Comparison of ENCODE assay signal across 20 cellular contexts in the genomic region with DNA sequence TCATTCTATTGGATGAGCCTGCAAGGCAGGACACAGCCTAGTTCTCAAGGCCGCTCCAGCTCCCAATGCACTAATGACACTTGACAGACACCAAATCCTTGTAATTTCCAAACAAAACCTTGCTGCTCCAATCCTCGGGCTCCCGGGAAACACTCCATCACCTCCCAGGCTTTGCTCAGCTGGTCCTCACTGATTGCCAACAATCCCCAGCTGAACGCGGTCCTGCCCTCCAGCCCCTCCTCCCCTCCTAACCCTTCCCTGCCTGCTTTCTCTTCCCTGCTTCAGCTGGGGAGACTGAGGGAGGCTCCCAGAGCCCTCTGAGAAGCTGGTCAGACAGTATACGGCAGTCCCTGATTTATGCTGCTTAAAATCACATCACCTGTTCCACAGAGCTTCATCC.
DNase-seq lines count a peak whose midpoint lies in the region; ATAC-seq and TF ChIP-seq lines count a peak whose summit lies in the region.
"Had no signal": no experiment of that assay in that cellular context is flagged by ENCODE, and none has a peak within 500 bp of the region (broad histone marks: within the 10 kb centered on the region; RNA-seq: fewer than 3 reads in every experiment).

No MANE protein-coding gene starts in this region.

- peaks cover 17% of the 10 kb centered on the region for H3K4me1 ChIP-seq in GM23338 (ENCODE audit: insufficient read depth)
- no peaks in the 10 kb centered on the region for H3K4me1 ChIP-seq in neuronal stem cell (ENCODE audit: control insufficient read depth in 2 of 2, insufficient read depth in 1 of 2, low read depth in 1 of 2, low read length in 2 of 2)
- H3K4me1 ChIP-seq in aorta (ENCODE audit: control insufficient read depth in 1 of 2, insufficient read depth in 2 of 2, low read length in 2 of 2), result no peaks in the 10 kb centered on the region

- H3K27ac Mint-ChIP-seq in GM23338, result no peak overlapping the region
- H3K27ac Mint-ChIP-seq in naive thymus-derived CD8-positive, alpha-beta T cell, result peak overlapping the region in 1 of 10 donors; percentile 19
- H3K27ac Mint-ChIP-seq: activated T-cell treated with anti-CD3 and anti-CD28 coated beads, Interleukin-2, amount 50 U/mL, for 72 hours had no signal

- H3K18ac ChIP-seq in neuronal stem cell (ENCODE audit: low read length), result no peak overlapping the region

- peaks cover 3% of the 10 kb centered on the region; the same call in 1 of the 2 replicates for H3K9me2 ChIP-seq in GM23338 (ENCODE audit: insufficient read depth)

- no peak overlapping the region for H3K27ac ChIP-seq in GM23338 (ENCODE audit: low read depth)
- H3K27ac ChIP-seq in dorsolateral prefrontal cortex, result peak overlapping the region in 50 of 59 donors; percentile 1 to 81 (median 60)
- no peak overlapping the region for H3K27ac ChIP-seq in neuronal stem cell (replicated peaks; ENCODE audit: low read length)
- no peak overlapping the region for H3K27ac ChIP-seq in aorta (ENCODE audit: low read depth in 1 of 2, low read length in 2 of 2)
- H3K27ac ChIP-seq: C4-2B, epithelial cell of prostate had no signal

- H3K79me2 ChIP-seq in GM23338 (replicated peaks; ENCODE audit: insufficient read depth), result no peaks in the 10 kb centered on the region

- H3K4ac ChIP-seq in neuronal stem cell (ENCODE audit: low read length), result no peak overlapping the region

- H3K79me1 ChIP-seq in neuronal stem cell (ENCODE audit: low read depth, low read length), result no peaks in the 10 kb centered on the region

- H3K27me3 Mint-ChIP-seq in GM23338 (ENCODE audit: insufficient read depth, low read depth, poor library complexity), result peaks cover 8% of the 10 kb centered on the region
- H3K27me3 Mint-ChIP-seq in naive thymus-derived CD8-positive, alpha-beta T cell, result peaks cover 3 to 22% (median 5%) of the 10 kb centered on the region in 5 donors

- intact Hi-C loops in dorsolateral prefrontal cortex (cut with DNase I) (no loop called here), aorta (cut with DNase I) (no loop called here)

- no peak overlapping the region for H4K91ac ChIP-seq in neuronal stem cell (ENCODE audit: low read depth, low read length, poor library complexity)

- no peak overlapping the region for H3K4me2 ChIP-seq in GM23338
- H3K4me2 ChIP-seq in neuronal stem cell (ENCODE audit: insufficient read depth, low read length, poor library complexity, severe bottlenecking), result no peak overlapping the region

- no CpG with 5 or more reads among the region's 6 CpGs for WGBS in neuronal stem cell (ENCODE audit: extremely low coverage in 2 of 2, insufficient read length in 2 of 2, insufficient replicate concordance in 1 of 2), 2 donors
- WGBS in aorta, 2 donors, result 8 to 12% methylated on average over 6 of the region's 6 CpGs

- H3K36me3 Mint-ChIP-seq in GM23338 (ENCODE audit: low read depth), result no peaks in the 10 kb centered on the region
- H3K36me3 Mint-ChIP-seq in naive thymus-derived CD8-positive, alpha-beta T cell, result no peaks in the 10 kb centered on the region

- H2AK5ac ChIP-seq in neuronal stem cell (ENCODE audit: low read depth, low read length), result no peak overlapping the region

- H4K20me1 ChIP-seq in GM23338 (replicated peaks; ENCODE audit: insufficient read depth), result no peaks in the 10 kb centered on the region

- H3K23ac ChIP-seq in neuronal stem cell (ENCODE audit: low read depth, low read length, poor library complexity), result no peak overlapping the region

- H3K4me3 ChIP-seq in GM23338, result no peak overlapping the region
- no peak overlapping the region for H3K4me3 ChIP-seq in dorsolateral prefrontal cortex
- no peak overlapping the region for H3K4me3 ChIP-seq in neuronal stem cell (ENCODE audit: low read length in 2 of 2)
- no peak overlapping the region for H3K4me3 ChIP-seq in aorta (ENCODE audit: low read length in 2 of 2)
- H3K4me3 ChIP-seq: ascending aorta had no signal

- H2BK12ac ChIP-seq in neuronal stem cell (ENCODE audit: low read length), result no peak overlapping the region

- no peak overlapping the region for H3K14ac ChIP-seq in neuronal stem cell (ENCODE audit: low read length)

- H3K4me1 Mint-ChIP-seq in GM23338, result peaks cover 47% of the 10 kb centered on the region
- H3K4me1 Mint-ChIP-seq in naive thymus-derived CD8-positive, alpha-beta T cell, result no peaks in the 10 kb centered on the region
- H3K4me1 Mint-ChIP-seq: central memory CD8-positive, alpha-beta T cell had no signal

- H4K8ac ChIP-seq in neuronal stem cell (ENCODE audit: low read depth, low read length), result no peak overlapping the region

- peaks cover 7% of the 10 kb centered on the region; the same call in 1 of the 2 replicates for H3K27me3 ChIP-seq in GM23338 (ENCODE audit: insufficient read depth)
- H3K27me3 ChIP-seq in dorsolateral prefrontal cortex, result no peaks in the 10 kb centered on the region
- peaks cover 0 to 16% (median 0%) of the 10 kb centered on the region in 3 experiments for H3K27me3 ChIP-seq in neuronal stem cell (ENCODE audit: control insufficient read depth in 3 of 3, insufficient read depth in 3 of 3, low read depth in 1 of 3, low read length in 3 of 3)
- no peaks in the 10 kb centered on the region for H3K27me3 ChIP-seq in aorta (ENCODE audit: control insufficient read depth in 1 of 2, insufficient read depth in 2 of 2, low read length in 1 of 2)
- H3K27me3 ChIP-seq: ascending aorta had no signal

- no peak overlapping the region for H3K4me3 Mint-ChIP-seq in GM23338
- H3K4me3 Mint-ChIP-seq in naive thymus-derived CD8-positive, alpha-beta T cell, result no peak overlapping the region
- H3K4me3 Mint-ChIP-seq: activated T-cell treated with anti-CD3 and anti-CD28 coated beads, Interleukin-2, amount 50 U/mL, for 72 hours; central memory CD8-positive, alpha-beta T cell had no signal

- H3K36me3 ChIP-seq in GM23338 (ENCODE audit: insufficient read depth) (no peaks in the 10 kb centered on the region), neuronal stem cell (replicated peaks in 1 of 2; ENCODE audit: control insufficient read depth in 2 of 2, insufficient read depth in 2 of 2, low read length in 2 of 2) (no peaks in the 10 kb centered on the region), aorta (ENCODE audit: control insufficient read depth in 1 of 2, insufficient read depth in 2 of 2, low read length in 1 of 2) (no peaks in the 10 kb centered on the region)
- H3K36me3 ChIP-seq: ascending aorta had no signal

- H2AFZ ChIP-seq in GM23338 (peak overlapping the region; percentile 90), neuronal stem cell (ENCODE audit: low read length) (peak overlapping the region; percentile 32)

- no peak overlapping the region for H2BK120ac ChIP-seq in neuronal stem cell (ENCODE audit: low read depth, low read length)

- H3K9me3 Mint-ChIP-seq in GM23338, result no peaks in the 10 kb centered on the region
- H3K9me3 Mint-ChIP-seq in naive thymus-derived CD8-positive, alpha-beta T cell, result no peaks in the 10 kb centered on the region
- H3K9me3 Mint-ChIP-seq: activated T-cell treated with anti-CD3 and anti-CD28 coated beads, Interleukin-2, amount 50 U/mL, for 72 hours; central memory CD8-positive, alpha-beta T cell had no signal

- no peak overlapping the region for H2BK5ac ChIP-seq in neuronal stem cell (ENCODE audit: low read length)

- no peaks in the 10 kb centered on the region for H3F3A ChIP-seq in GM23338 (replicated peaks; ENCODE audit: low read depth)

- no peak overlapping the region for H2BK15ac ChIP-seq in neuronal stem cell (ENCODE audit: low read length)

- TF ChIP-seq CTCF in GM23338 (conservative IDR thresholded peaks at IDR 0.05; ENCODE audit: low read depth in 2 of 2) (no peak), dorsolateral prefrontal cortex (IDR thresholded peaks at IDR 0.05 in 54 of 56, conservative IDR thresholded peaks at IDR 0.05 in 2 of 56; ENCODE audit: low read depth in 1 of 56, partially characterized antibody in 56 of 56) (no peak)

- no peak overlapping the region for H3K9ac ChIP-seq in neuronal stem cell (ENCODE audit: low read depth, low read length, poor library complexity)

- H3K9me3 ChIP-seq in neuronal stem cell (replicated peaks in 1 of 2; ENCODE audit: control insufficient read depth in 2 of 2, insufficient read depth in 1 of 2, low read depth in 1 of 2, low read length in 2 of 2), result no peaks in the 10 kb centered on the region
- H3K9me3 ChIP-seq in aorta (ENCODE audit: control insufficient read depth, low read length), result no peaks in the 10 kb centered on the region
- H3K9me3 ChIP-seq: ascending aorta had no signal

- ATAC-seq in GM23338, result peak; percentile 34; the same call in 2 of the 3 replicates
- no peak for ATAC-seq in naive thymus-derived CD8-positive, alpha-beta T cell
- no peak for ATAC-seq in aorta (ENCODE audit: low FRiP score)
- ATAC-seq: activated T-cell treated with anti-CD3 and anti-CD28 coated beads, Interleukin-2, amount 50 U/mL, for 72 hours had no signal

- DNase-seq in GM23338 (ENCODE audit: low spot score) (no peak), NCI-H69 (lab: John Stamatoyannopoulos, UW) (peak; percentile 13), dorsolateral prefrontal cortex (peak in 5 of 10 donors; percentile 51 to 71 (median 61)), neuronal stem cell (ENCODE audit: low spot score) (no peak), T-helper 2 cell (no peak), aorta (no peak)
- no peak for DNase-seq in naive thymus-derived CD8-positive, alpha-beta T cell
- DNase-seq in activated effector memory CD4-positive, alpha-beta T cell treated with anti-CD3 and anti-CD28 coated beads, Interleukin-2, amount 50 U/mL, for 16 hours, result no peak
- DNase-seq: ACHN; activated naive CD4-positive, alpha-beta T cell treated with anti-CD3 and anti-CD28 coated beads, Interleukin-2, amount 50 U/mL, for 16 hours; activated T-cell treated with anti-CD3 and anti-CD28 coated beads, Interleukin-2, amount 50 U/mL, for 72 hours; Calu3; Karpas-422; NCI-H526 treated with DMSO at 0.1 percent for 48 hours; occipital lobe; stimulated activated CD8-positive, alpha-beta memory T cell treated with anti-CD3 and anti-CD28 coated beads, Interleukin-4, amount 100 ng/mL, for 48 hours had no signal

- POLR2A ChIA-PET in naive thymus-derived CD8-positive, alpha-beta T cell (lab: Charles Lee), result no interaction called here

TF ChIP-seq in GM23338, 12 proteins besides CTCF, POLR2A, EP300 and RAD21 (continues in another document):
- TF ChIP-seq ZNF114 (CRISPR knock-in tag; IDR thresholded peaks at IDR 0.05), result no peak
- TF ChIP-seq EZH2phosphoT487 (IDR thresholded peaks at IDR 0.05; ENCODE audit: unreplicated experiment), result no peak
- no peak for TF ChIP-seq ZNF331 (CRISPR knock-in tag; IDR thresholded peaks at IDR 0.05; ENCODE audit: low read depth)
- TF ChIP-seq EZH2 (IDR thresholded peaks at IDR 0.05; ENCODE audit: low read depth, unreplicated experiment), result no peak
- TF ChIP-seq, protein P1, sequence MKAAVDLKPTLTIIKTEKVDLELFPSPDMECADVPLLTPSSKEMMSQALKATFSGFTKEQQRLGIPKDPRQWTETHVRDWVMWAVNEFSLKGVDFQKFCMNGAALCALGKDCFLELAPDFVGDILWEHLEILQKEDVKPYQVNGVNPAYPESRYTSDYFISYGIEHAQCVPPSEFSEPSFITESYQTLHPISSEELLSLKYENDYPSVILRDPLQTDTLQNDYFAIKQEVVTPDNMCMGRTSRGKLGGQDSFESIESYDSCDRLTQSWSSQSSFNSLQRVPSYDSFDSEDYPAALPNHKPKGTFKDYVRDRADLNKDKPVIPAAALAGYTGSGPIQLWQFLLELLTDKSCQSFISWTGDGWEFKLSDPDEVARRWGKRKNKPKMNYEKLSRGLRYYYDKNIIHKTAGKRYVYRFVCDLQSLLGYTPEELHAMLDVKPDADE (IDR thresholded peaks at IDR 0.05), result no peak
- no peak for TF ChIP-seq NANOG (IDR thresholded peaks at IDR 0.05; ENCODE audit: borderline replicate concordance)

Comparison
In these comparisons a context has a peak if more than half of its experiments do, and no peak if none do; other contexts are left out.
1. H3K27ac ChIP-seq: peak in dorsolateral prefrontal cortex (50 of 59); none in GM23338 (single experiment), neuronal stem cell (single experiment) and aorta (0 of 2).